ENCODE assay signal across 9 cellular contexts in genomic region chr6:149234051-149234962, GRCh38.
DNase-seq lines count a peak whose midpoint lies in the region; TF ChIP-seq lines count a peak whose summit lies in the region.
"Had no signal": no experiment of that assay in that cellular context is flagged by ENCODE, and none has a peak within 500 bp of the region (broad histone marks: within the 10 kb centered on the region; RNA-seq: fewer than 3 reads in every experiment).

No MANE protein-coding gene starts in this region.

- no peaks in the 10 kb centered on the region for H3K9me2 ChIP-seq in PC-9 (ENCODE audit: insufficient read depth)

- H4K8ac ChIP-seq in mesenchymal stem cell (ENCODE audit: low read length), result peak overlapping the region; percentile 59

- no TSS peak for BruUV-seq in PC-9 (replicated peaks; lab: Mats Ljungman, UMichigan)

- peaks cover 0 to 14% (median 3%) of the 10 kb centered on the region in 8 donors for H3K9me3 Mint-ChIP-seq in CD4-positive, alpha-beta memory T cell
- H3K9me3 Mint-ChIP-seq: memory B cell had no signal

- peak overlapping the region; percentile 68 to 94 (median 82) for H3K4me3 Mint-ChIP-seq in CD4-positive, alpha-beta memory T cell

- no peaks in the 10 kb centered on the region for H3K27me3 ChIP-seq in CD4-positive, alpha-beta memory T cell (ENCODE audit: insufficient read depth, low read length)
- H3K27me3 ChIP-seq in PC-9 (ENCODE audit: insufficient read depth, low read depth) (no peaks in the 10 kb centered on the region), mesenchymal stem cell (ENCODE audit: control insufficient read depth in 1 of 2, insufficient read depth in 1 of 2, low read length in 2 of 2) (no peaks in the 10 kb centered on the region), vagina (no peaks in the 10 kb centered on the region)

- peaks cover 38% of the 10 kb centered on the region for H3F3A ChIP-seq in PC-9 (ENCODE audit: insufficient read depth, low read depth)

- H2AFZ ChIP-seq in PC-9 (no peak overlapping the region), mesenchymal stem cell (ENCODE audit: low read depth, low read length) (no peak overlapping the region)

- DNase-seq in CD4-positive, alpha-beta memory T cell, result peak; percentile 57 to 77 (median 67)
- peak; percentile 19 to 57 for DNase-seq in PC-9
- DNase-seq in activated effector memory CD4-positive, alpha-beta T cell treated with Interleukin-2 at 50 U/mL for 16 hours, result peak; percentile 26
- peak; percentile 54 for DNase-seq in mesenchymal stem cell
- DNase-seq in vagina (ENCODE audit: extremely low spot score in 2 of 2), result no peak
- no peak for DNase-seq in NCI-H524 treated with DMSO at 0.1 percent for 48 hours (lab: John Stamatoyannopoulos, UW)
- DNase-seq in Ammon's horn (ENCODE audit: low spot score), result no peak
- no peak for DNase-seq in ACHN

- peak overlapping the region; percentile 94 to 100 (median 98) for H3K27ac Mint-ChIP-seq in CD4-positive, alpha-beta memory T cell

- H3K4ac ChIP-seq in mesenchymal stem cell (ENCODE audit: low read depth in 1 of 2, low read length in 2 of 2), result peak overlapping the region in 1 of 2 experiments; percentile 33

- no peaks in the 10 kb centered on the region for H3K9me3 ChIP-seq in CD4-positive, alpha-beta memory T cell (ENCODE audit: control insufficient read depth in 1 of 2, low read length in 2 of 2)
- H3K9me3 ChIP-seq in PC-9 (ENCODE audit: insufficient read depth, low read depth), result peaks cover 12% of the 10 kb centered on the region
- H3K9me3 ChIP-seq in mesenchymal stem cell (ENCODE audit: control insufficient read depth, low read length), result peaks cover 16% of the 10 kb centered on the region
- no peaks in the 10 kb centered on the region for H3K9me3 ChIP-seq in vagina

- no peak overlapping the region for H2BK15ac ChIP-seq in mesenchymal stem cell (ENCODE audit: low read depth, poor library complexity, severe bottlenecking)

- no peak for TF ChIP-seq POLR2A in vagina (IDR thresholded peaks at IDR 0.05)

- peaks cover 42 to 67% (median 56%) of the 10 kb centered on the region in 4 donors for H3K4me1 Mint-ChIP-seq in CD4-positive, alpha-beta memory T cell

- TF ChIP-seq CTCF in PC-9 (conservative IDR thresholded peaks at IDR 0.05) (no peak), vagina (IDR thresholded peaks at IDR 0.05) (no peak)

- H3K36me3 Mint-ChIP-seq in CD4-positive, alpha-beta memory T cell, result peaks cover 3 to 11% of the 10 kb centered on the region in 2 donors

- peak overlapping the region; percentile 87 for H2BK5ac ChIP-seq in mesenchymal stem cell (ENCODE audit: low read depth, low read length, poor library complexity, severe bottlenecking)

- POLR2A ChIA-PET in CD4-positive, alpha-beta memory T cell (lab: Charles Lee; ENCODE audit: partially characterized antibody), result interaction anchor here (0.6 to 1.7 kb wide), 10 partner anchors 21 to 200 kb away, joined by 3 to 5 read pairs (median 3); partner anchors contain the start of gene TAB2
- POLR2A ChIA-PET in PC-9 (lab: Charles Lee; ENCODE audit: unreplicated experiment), result no interaction called here

- WGBS in mesenchymal stem cell, result 55% methylated on average over 2 of the region's 7 CpGs

- no peaks in the 10 kb centered on the region for H3K27me3 Mint-ChIP-seq in CD4-positive, alpha-beta memory T cell
- H3K27me3 Mint-ChIP-seq: memory B cell had no signal

- peak overlapping the region; percentile 14 to 68 for H3K18ac ChIP-seq in mesenchymal stem cell (ENCODE audit: low read depth in 1 of 2, low read length in 2 of 2)

- peak overlapping the region; percentile 83 for H3K27ac ChIP-seq in CD4-positive, alpha-beta memory T cell (ENCODE audit: low read depth, low read length)
- H3K27ac ChIP-seq in PC-9, result peak overlapping the region; percentile 87
- H3K27ac ChIP-seq in mesenchymal stem cell (ENCODE audit: low read length, poor library complexity, severe bottlenecking), result peak overlapping the region; percentile 93
- no peak overlapping the region for H3K27ac ChIP-seq in vagina

- H4K91ac ChIP-seq in mesenchymal stem cell (ENCODE audit: low read length), result no peak overlapping the region

- peak overlapping the region; percentile 2 for H2AK5ac ChIP-seq in mesenchymal stem cell (ENCODE audit: low read length, severe bottlenecking)

- no peak overlapping the region for H2BK120ac ChIP-seq in mesenchymal stem cell (ENCODE audit: low read depth, low read length)

- H3K36me3 ChIP-seq in CD4-positive, alpha-beta memory T cell (ENCODE audit: insufficient read depth, low read length), result no peaks in the 10 kb centered on the region
- H3K36me3 ChIP-seq in PC-9 (ENCODE audit: low read depth) (no peaks in the 10 kb centered on the region), mesenchymal stem cell (ENCODE audit: control insufficient read depth in 1 of 2, insufficient read depth in 2 of 2, low read depth in 1 of 2, low read length in 2 of 2) (no peaks in the 10 kb centered on the region), vagina (no peaks in the 10 kb centered on the region)

- H3K79me2 ChIP-seq in PC-9 (ENCODE audit: low read depth), result no peaks in the 10 kb centered on the region

- H3K14ac ChIP-seq in mesenchymal stem cell (ENCODE audit: low read length in 2 of 2), result no peak overlapping the region

- H4K20me1 ChIP-seq in PC-9 (ENCODE audit: insufficient read depth), result no peaks in the 10 kb centered on the region

- CTCF ChIA-PET in CD4-positive, alpha-beta memory T cell (lab: Charles Lee; ENCODE audit: partially characterized antibody), result interaction anchor here (0.7 kb wide), 3 partner anchors 11 to 275 kb away, joined by 3 to 4 read pairs (median 3); no protein-coding TSS in a partner anchor
- CTCF ChIA-PET in PC-9 (lab: Charles Lee), result no interaction called here

- no peak overlapping the region for H3K23ac ChIP-seq in mesenchymal stem cell (ENCODE audit: low read length in 2 of 2)

- peak overlapping the region; percentile 67 for H3K4me2 ChIP-seq in PC-9
- H3K4me2 ChIP-seq in mesenchymal stem cell (ENCODE audit: low read length, poor library complexity, severe bottlenecking), result no peak overlapping the region

- no peak overlapping the region for H3K9ac ChIP-seq in mesenchymal stem cell (ENCODE audit: low read length)

- in situ Hi-C loops in ACHN (cut with HindIII; ENCODE audit: low pct_ligation_motif_present, low pct_unique_long_range_greater_than_20kb, low sequenced_read_pairs), result no loop called here

- H2BK12ac ChIP-seq in mesenchymal stem cell (ENCODE audit: low read length in 2 of 2), result peak overlapping the region in 1 of 2 experiments; percentile 81

- H3K4me3 ChIP-seq in CD4-positive, alpha-beta memory T cell (ENCODE audit: low read length in 2 of 2), result peak overlapping the region in 1 of 2 donors; percentile 28
- no peak overlapping the region for H3K4me3 ChIP-seq in PC-9
- no peak overlapping the region for H3K4me3 ChIP-seq in mesenchymal stem cell (ENCODE audit: insufficient read depth in 1 of 2, low read depth in 1 of 2, low read length in 2 of 2)
- no peak overlapping the region for H3K4me3 ChIP-seq in vagina

- peaks cover 43% of the 10 kb centered on the region for H3K4me1 ChIP-seq in CD4-positive, alpha-beta memory T cell (ENCODE audit: insufficient read depth, low read length)
- peaks cover 45% of the 10 kb centered on the region for H3K4me1 ChIP-seq in PC-9 (replicated peaks; ENCODE audit: insufficient read depth)
- peaks cover 16% of the 10 kb centered on the region for H3K4me1 ChIP-seq in mesenchymal stem cell (ENCODE audit: control insufficient read depth, insufficient read depth, low read depth, low read length)
- peaks cover 29% of the 10 kb centered on the region for H3K4me1 ChIP-seq in vagina

- intact Hi-C loops in CD4-positive, alpha-beta memory T cell (cut with micrococcal nuclease), result loop anchor here (1.0 kb wide), 4 partner anchors 23 to 152 kb away; partner anchors contain the start of gene TAB2
- intact Hi-C loops in PC-9 (cut with micrococcal nuclease; ENCODE audit: unreplicated experiment) (loop anchor here (2.0 to 10.0 kb wide), 4 partner anchors 66 to 202 kb away; partner anchors contain the start of gene TAB2), vagina (cut with DNase I) (no loop called here)

- no peaks in the 10 kb centered on the region for H3K79me1 ChIP-seq in mesenchymal stem cell (replicated peaks; ENCODE audit: low read length, poor library complexity, severe bottlenecking)

Comparison
In these comparisons a context has a peak if more than half of its experiments do, and no peak if none do; other contexts are left out.
1. DNase-seq: peak in CD4-positive, alpha-beta memory T cell (5 of 5), PC-9 (2 of 2), activated effector memory CD4-positive, alpha-beta T cell treated with Interleukin-2 at 50 U/mL for 16 hours (single experiment) and mesenchymal stem cell (single experiment); none in vagina (0 of 2), NCI-H524 treated with DMSO at 0.1 percent for 48 hours (single experiment), Ammon's horn (single experiment) and ACHN (single experiment).